8 cellular contexts compared by ENCODE assay signal in genomic region chr11:32891657-32892354, GRCh38. TPM values are rescaled to one million over a fixed set of nuclear protein-coding genes. Genes with fewer than 3 reads are reported as not detected.
DNase-seq lines count a peak whose midpoint lies in the region; ATAC-seq and TF ChIP-seq lines count a peak whose summit lies in the region.

No MANE protein-coding gene starts in this region.

- no peak for ATAC-seq in CD4-positive, CD25-positive, alpha-beta regulatory T cell (ENCODE audit: low read depth in 2 of 2)

- H3K27ac ChIP-seq in CD4-positive, CD25-positive, alpha-beta regulatory T cell (ENCODE audit: insufficient read depth, low read length, poor library complexity, severe bottlenecking): peak overlapping the region; percentile 62
- H3K27ac ChIP-seq in HEK293 (ENCODE audit: extremely low read depth, low read depth, low read length): peak overlapping the region; percentile 98

- POLR2A ChIA-PET in HEK293 (lab: Yijun Ruan, JAX): interaction anchor here (0.6 to 1.3 kb wide), 5 partner anchors 9 to 124 kb away, joined by 3 to 5 read pairs (median 4); partner anchors contain the start of gene DEPDC7

- H3K27me3 Mint-ChIP-seq in CD4-positive, CD25-positive, alpha-beta regulatory T cell: peaks cover 4% of the 10 kb centered on the region
- no peaks in the 10 kb centered on the region for H3K27me3 Mint-ChIP-seq in osteocyte (ENCODE audit: unreplicated experiment)

- CTCF ChIA-PET in HEK293 (lab: Yijun Ruan, JAX): interaction anchor here (0.6 kb wide), 2 partner anchors 9 to 11 kb away, joined by 5 to 7 read pairs; no protein-coding TSS in a partner anchor

- H3K4me3 ChIP-seq in CD4-positive, CD25-positive, alpha-beta regulatory T cell (ENCODE audit: low read depth, low read length): peak overlapping the region; percentile 72
- H3K4me3 ChIP-seq in HEK293 (ENCODE audit: low read depth, low read length) (peak overlapping the region; percentile 88), epithelial cell of proximal tubule (ENCODE audit: low read depth, low read length) (peak overlapping the region; percentile 91)

- H3K9me3 ChIP-seq in CD4-positive, CD25-positive, alpha-beta regulatory T cell (ENCODE audit: control insufficient read depth in 2 of 2, low read length in 2 of 2): no peaks in the 10 kb centered on the region
- H3K9me3 ChIP-seq in HEK293 (ENCODE audit: control insufficient read depth, insufficient read depth, low read depth, low read length): no peaks in the 10 kb centered on the region

- H3K36me3 Mint-ChIP-seq in CD4-positive, CD25-positive, alpha-beta regulatory T cell: no peaks in the 10 kb centered on the region
- H3K36me3 Mint-ChIP-seq in osteocyte (ENCODE audit: unreplicated experiment): no peaks in the 10 kb centered on the region

- peak overlapping the region; percentile 89 to 98 (median 92) for H3K4me3 Mint-ChIP-seq in CD4-positive, CD25-positive, alpha-beta regulatory T cell
- H3K4me3 Mint-ChIP-seq in osteocyte (ENCODE audit: unreplicated experiment): peak overlapping the region; percentile 87

- no peaks in the 10 kb centered on the region for H3K27me3 ChIP-seq in CD4-positive, CD25-positive, alpha-beta regulatory T cell (ENCODE audit: control insufficient read depth, insufficient read depth, low read length)

- H3K4me1 ChIP-seq in CD4-positive, CD25-positive, alpha-beta regulatory T cell (ENCODE audit: control insufficient read depth, insufficient read depth, low read length, poor library complexity, severe bottlenecking): peaks cover 19% of the 10 kb centered on the region
- 0 out of 2 replicates have a peak, but pooled peaks cover 2% of the 10 kb centered on the region for H3K4me1 ChIP-seq in HEK293 (ENCODE audit: control insufficient read depth, insufficient read depth, low read length)

- peaks cover 15 to 29% (median 22%) of the 10 kb centered on the region in 4 donors for H3K4me1 Mint-ChIP-seq in CD4-positive, CD25-positive, alpha-beta regulatory T cell
- peaks cover 36% of the 10 kb centered on the region for H3K4me1 Mint-ChIP-seq in osteocyte (ENCODE audit: unreplicated experiment)

- no peaks in the 10 kb centered on the region for H3K36me3 ChIP-seq in CD4-positive, CD25-positive, alpha-beta regulatory T cell (ENCODE audit: control insufficient read depth, insufficient read depth, low read length)
- no peaks in the 10 kb centered on the region for H3K36me3 ChIP-seq in HEK293 (ENCODE audit: control insufficient read depth in 2 of 2, insufficient read depth in 1 of 2, low read length in 2 of 2)

- H3K9me3 Mint-ChIP-seq in CD4-positive, CD25-positive, alpha-beta regulatory T cell: no peaks in the 10 kb centered on the region
- no peaks in the 10 kb centered on the region for H3K9me3 Mint-ChIP-seq in osteocyte (ENCODE audit: unreplicated experiment)

- peak overlapping the region; percentile 86 to 93 (median 87) for H3K27ac Mint-ChIP-seq in CD4-positive, CD25-positive, alpha-beta regulatory T cell
- peak overlapping the region; percentile 89 for H3K27ac Mint-ChIP-seq in osteocyte (ENCODE audit: unreplicated experiment)

- DNase-seq in CD4-positive, CD25-positive, alpha-beta regulatory T cell: no peak
- peak; percentile 31 to 39 for DNase-seq in SHP77 (lab: John Stamatoyannopoulos, UW)
- DNase-seq in epithelial cell of proximal tubule (ENCODE audit: low read depth): no peak
- DNase-seq in osteocyte (ENCODE audit: extremely low spot score, unreplicated experiment): no peak
- DNase-seq in NCI-H1048 (lab: John Stamatoyannopoulos, UW): no peak
- DNase-seq in amygdala (lab: John Stamatoyannopoulos, UW): no peak
- no peak for DNase-seq in GF-D8 (lab: John Stamatoyannopoulos, UW)

- no peak for TF ChIP-seq CTCF in HEK293 (tag by site-specific recombination; IDR thresholded peaks at IDR 0.05)
- no peak for TF ChIP-seq CTCF in epithelial cell of proximal tubule (conservative IDR thresholded peaks at IDR 0.05; ENCODE audit: low read depth, low read length)
- no peak for TF ChIP-seq CTCF in osteocyte (IDR thresholded peaks at IDR 0.05)

TF ChIP-seq in HEK293, 187 proteins besides CTCF, POLR2A, EP300 and RAD21 (continues in another document):
- TF ChIP-seq ZBTB44 (tag by site-specific recombination; IDR thresholded peaks at IDR 0.05): peak; percentile 79
- peak; percentile 61 for TF ChIP-seq KLF1 (tag by site-specific recombination; IDR thresholded peaks at IDR 0.05)
- TF ChIP-seq, protein P1, sequence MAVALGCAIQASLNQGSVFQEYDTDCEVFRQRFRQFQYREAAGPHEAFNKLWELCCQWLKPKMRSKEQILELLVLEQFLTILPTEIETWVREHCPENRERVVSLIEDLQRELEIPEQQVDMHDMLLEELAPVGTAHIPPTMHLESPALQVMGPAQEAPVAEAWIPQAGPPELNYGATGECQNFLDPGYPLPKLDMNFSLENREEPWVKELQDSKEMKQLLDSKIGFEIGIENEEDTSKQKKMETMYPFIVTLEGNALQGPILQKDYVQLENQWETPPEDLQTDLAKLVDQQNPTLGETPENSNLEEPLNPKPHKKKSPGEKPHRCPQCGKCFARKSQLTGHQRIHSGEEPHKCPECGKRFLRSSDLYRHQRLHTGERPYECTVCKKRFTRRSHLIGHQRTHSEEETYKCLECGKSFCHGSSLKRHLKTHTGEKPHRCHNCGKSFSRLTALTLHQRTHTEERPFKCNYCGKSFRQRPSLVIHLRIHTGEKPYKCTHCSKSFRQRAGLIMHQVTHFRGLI (tag by site-specific recombination; IDR thresholded peaks at IDR 0.05): peak; percentile 60; the same call in 1 of the 2 replicates
- no peak for TF ChIP-seq SALL2 (tag by site-specific recombination; IDR thresholded peaks at IDR 0.05; ENCODE audit: borderline replicate concordance)
- TF ChIP-seq ZNF670 (tag by site-specific recombination; IDR thresholded peaks at IDR 0.05; ENCODE audit: low read depth): no peak
- TF ChIP-seq, protein P2, sequence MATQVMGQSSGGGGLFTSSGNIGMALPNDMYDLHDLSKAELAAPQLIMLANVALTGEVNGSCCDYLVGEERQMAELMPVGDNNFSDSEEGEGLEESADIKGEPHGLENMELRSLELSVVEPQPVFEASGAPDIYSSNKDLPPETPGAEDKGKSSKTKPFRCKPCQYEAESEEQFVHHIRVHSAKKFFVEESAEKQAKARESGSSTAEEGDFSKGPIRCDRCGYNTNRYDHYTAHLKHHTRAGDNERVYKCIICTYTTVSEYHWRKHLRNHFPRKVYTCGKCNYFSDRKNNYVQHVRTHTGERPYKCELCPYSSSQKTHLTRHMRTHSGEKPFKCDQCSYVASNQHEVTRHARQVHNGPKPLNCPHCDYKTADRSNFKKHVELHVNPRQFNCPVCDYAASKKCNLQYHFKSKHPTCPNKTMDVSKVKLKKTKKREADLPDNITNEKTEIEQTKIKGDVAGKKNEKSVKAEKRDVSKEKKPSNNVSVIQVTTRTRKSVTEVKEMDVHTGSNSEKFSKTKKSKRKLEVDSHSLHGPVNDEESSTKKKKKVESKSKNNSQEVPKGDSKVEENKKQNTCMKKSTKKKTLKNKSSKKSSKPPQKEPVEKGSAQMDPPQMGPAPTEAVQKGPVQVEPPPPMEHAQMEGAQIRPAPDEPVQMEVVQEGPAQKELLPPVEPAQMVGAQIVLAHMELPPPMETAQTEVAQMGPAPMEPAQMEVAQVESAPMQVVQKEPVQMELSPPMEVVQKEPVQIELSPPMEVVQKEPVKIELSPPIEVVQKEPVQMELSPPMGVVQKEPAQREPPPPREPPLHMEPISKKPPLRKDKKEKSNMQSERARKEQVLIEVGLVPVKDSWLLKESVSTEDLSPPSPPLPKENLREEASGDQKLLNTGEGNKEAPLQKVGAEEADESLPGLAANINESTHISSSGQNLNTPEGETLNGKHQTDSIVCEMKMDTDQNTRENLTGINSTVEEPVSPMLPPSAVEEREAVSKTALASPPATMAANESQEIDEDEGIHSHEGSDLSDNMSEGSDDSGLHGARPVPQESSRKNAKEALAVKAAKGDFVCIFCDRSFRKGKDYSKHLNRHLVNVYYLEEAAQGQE (tag by site-specific recombination; IDR thresholded peaks at IDR 0.05): no peak
- TF ChIP-seq ZNF544 (tag by site-specific recombination; IDR thresholded peaks at IDR 0.05): no peak

RNA-seq across cellular contexts. Expression of gene QSER1, which starts 0.8 kb away (rescaled TPM):
- total RNA-seq in CD4-positive, CD25-positive, alpha-beta regulatory T cell: 9.4 TPM
- under 1 TPM; 0.48 to 0.95 (median 0.67) TPM for polyA plus RNA-seq in CD4-positive, CD25-positive, alpha-beta regulatory T cell
- 12.7 and 18.6 TPM in 2 replicates for total RNA-seq in epithelial cell of proximal tubule
- total RNA-seq in osteocyte: 29.2 and 32.4 TPM in 2 replicates

Comparison
In these comparisons a context has a peak if more than half of its experiments do, and no peak if none do; other contexts are left out.
1. DNase-seq: peak in SHP77 (2 of 2); none in CD4-positive, CD25-positive, alpha-beta regulatory T cell (0 of 3), epithelial cell of proximal tubule (single experiment), osteocyte (single experiment), NCI-H1048 (single experiment), amygdala (0 of 56) and GF-D8 (single experiment).
2. Peak in every context shown above with its lines, with median percentiles within 50 percentile points of each other: H3K4me3 ChIP-seq.